Comparison of ENCODE assay signal across 29 cellular contexts in the genomic region with DNA sequence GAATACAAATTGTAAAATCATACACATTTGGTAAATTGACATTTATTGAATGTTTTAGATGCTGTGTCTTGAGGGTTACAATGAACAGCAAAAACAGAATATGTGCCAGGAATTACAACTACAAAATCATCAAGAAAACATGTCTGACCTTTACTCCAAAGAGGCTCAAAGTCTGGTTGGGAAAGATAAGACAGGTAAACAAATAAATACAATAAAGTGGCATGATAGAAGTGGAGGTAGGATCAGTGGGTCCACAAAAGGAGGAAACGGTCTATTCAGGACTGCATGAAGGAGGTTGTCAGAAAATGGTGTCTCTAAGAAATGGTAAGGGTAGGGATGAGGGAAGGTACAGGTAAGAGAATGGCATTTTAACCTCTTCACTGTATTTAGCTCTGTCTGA. TPM values are rescaled to one million over a fixed set of nuclear protein-coding genes. Genes with fewer than 3 reads are reported as not detected.
"Had no signal": no experiment of that assay in that cellular context is flagged by ENCODE, and none has a peak within 500 bp of the region (broad histone marks: within the 10 kb centered on the region; RNA-seq: fewer than 3 reads in every experiment).

No MANE protein-coding gene starts in this region.

- H3K9me3 Mint-ChIP-seq: activated naive CD8-positive, alpha-beta T cell treated with anti-CD3 and anti-CD28 coated beads for 36 hours; central memory CD8-positive, alpha-beta T cell; nephron progenitor cell; stimulated activated memory B cell treated with anti-CD40 and anti-IgM and Interleukin-4, amounts not matched to agents 10 μg/mL and 1 μg/mL and 100 μg/mL, for 72 hours; T-helper 1 cell treated with Interleukin-12 subunit alpha and Interleukin-12 subunit beta and Interleukin-4 antibody, amounts not matched to agents 30 μg/mL and 1 μg/mL, for 36 hours had no signal

- H3K4me1 Mint-ChIP-seq: activated naive CD8-positive, alpha-beta T cell treated with anti-CD3 and anti-CD28 coated beads for 36 hours; central memory CD8-positive, alpha-beta T cell; immature natural killer cell had no signal

- H3K4me3 ChIP-seq: heart right ventricle, smooth muscle cell, transverse colon had no signal

- H3K27ac Mint-ChIP-seq: activated naive CD8-positive, alpha-beta T cell treated with anti-CD3 and anti-CD28 coated beads for 36 hours; immature natural killer cell; nephron progenitor cell; stimulated activated memory B cell treated with anti-CD40 and anti-IgM and Interleukin-4, amounts not matched to agents 10 μg/mL and 1 μg/mL and 100 μg/mL, for 72 hours; T-helper 1 cell treated with Interleukin-12 subunit alpha and Interleukin-12 subunit beta and Interleukin-4 antibody, amounts not matched to agents 30 μg/mL and 1 μg/mL, for 36 hours had no signal

- ATAC-seq: heart right ventricle; sciatic nerve; stimulated activated memory B cell treated with anti-CD40 and anti-IgM and Interleukin-4, amounts not matched to agents 10 μg/mL and 1 μg/mL and 100 μg/mL, for 72 hours had no signal

- H2AFZ ChIP-seq: parathyroid adenoma had no signal

- H3K27me3 ChIP-seq: breast epithelium, heart right ventricle, left lung, transverse colon had no signal

- H3K9me3 ChIP-seq: breast epithelium, heart right ventricle, left lung, transverse colon had no signal

- H3K4me2 ChIP-seq: smooth muscle cell had no signal

- H3K36me3 ChIP-seq: breast epithelium, heart right ventricle, left lung, transverse colon had no signal

- H3K79me2 ChIP-seq: parathyroid adenoma had no signal

- FAIRE-seq: astrocyte, colon had no signal

- H3K36me3 Mint-ChIP-seq: activated naive CD8-positive, alpha-beta T cell treated with anti-CD3 and anti-CD28 coated beads for 36 hours; immature natural killer cell; stimulated activated memory B cell treated with anti-CD40 and anti-IgM and Interleukin-4, amounts not matched to agents 10 μg/mL and 1 μg/mL and 100 μg/mL, for 72 hours had no signal

- H3K4me3 Mint-ChIP-seq: activated naive CD8-positive, alpha-beta T cell treated with anti-CD3 and anti-CD28 coated beads for 36 hours; central memory CD8-positive, alpha-beta T cell; immature natural killer cell; nephron progenitor cell; stimulated activated memory B cell treated with anti-CD40 and anti-IgM and Interleukin-4, amounts not matched to agents 10 μg/mL and 1 μg/mL and 100 μg/mL, for 72 hours; T-helper 1 cell treated with Interleukin-12 subunit alpha and Interleukin-12 subunit beta and Interleukin-4 antibody, amounts not matched to agents 30 μg/mL and 1 μg/mL, for 36 hours had no signal

- H3K9ac ChIP-seq: parathyroid adenoma had no signal

- H3K27ac ChIP-seq: epithelial cell of prostate, heart right ventricle, parathyroid adenoma had no signal

- H3K4me1 ChIP-seq: breast epithelium, heart right ventricle, parathyroid adenoma had no signal

- DNase-seq: activated CD4-positive, alpha-beta T cell treated with anti-CD3 and anti-CD28 coated beads for 4 hours; activated CD4-positive, alpha-beta T cell treated with anti-CD3 and anti-CD28 coated beads, Interleukin-2, amount 50 U/mL, for 48 hours; activated CD4-positive, CD25-positive, alpha-beta regulatory T cell; activated CD8-positive, alpha-beta memory T cell treated with anti-CD3 and anti-CD28 coated beads, Interleukin-2, amount 50 U/mL, for 48 hours; activated naive CD4-positive, alpha-beta T cell treated with Interleukin-2 at 50 U/mL for 16 hours; activated naive CD8-positive, alpha-beta T cell treated with anti-CD3 and anti-CD28 coated beads for 36 hours; activated T-cell treated with anti-CD3 and anti-CD28 coated beads, Interleukin-2, amount 50 U/mL, for 48 hours; foreskin fibroblast; heart right ventricle; immature natural killer cell; left lung; mammary epithelial cell; nephron progenitor cell; nucleus accumbens; stimulated activated CD4-positive, alpha-beta T cell treated with anti-CD3 and anti-CD28 coated beads, Interleukin-15, amount 100 ng/mL, for 24 hours; T1000; transverse colon had no signal

RNA-seq across cellular contexts. Expression of gene ARHGEF38, which starts 3.8 kb away (rescaled TPM):
- total RNA-seq: activated CD8-positive, alpha-beta memory T cell treated with anti-CD3 and anti-CD28 coated beads for 36 hours; activated naive CD8-positive, alpha-beta T cell treated with anti-CD3 and anti-CD28 coated beads for 36 hours; astrocyte; fibroblast of lung; smooth muscle cell had no signal
- polyA plus RNA-seq: fibroblast of lung, heart right ventricle, immature natural killer cell, mammary epithelial cell had no signal
